In the genomic region with DNA sequence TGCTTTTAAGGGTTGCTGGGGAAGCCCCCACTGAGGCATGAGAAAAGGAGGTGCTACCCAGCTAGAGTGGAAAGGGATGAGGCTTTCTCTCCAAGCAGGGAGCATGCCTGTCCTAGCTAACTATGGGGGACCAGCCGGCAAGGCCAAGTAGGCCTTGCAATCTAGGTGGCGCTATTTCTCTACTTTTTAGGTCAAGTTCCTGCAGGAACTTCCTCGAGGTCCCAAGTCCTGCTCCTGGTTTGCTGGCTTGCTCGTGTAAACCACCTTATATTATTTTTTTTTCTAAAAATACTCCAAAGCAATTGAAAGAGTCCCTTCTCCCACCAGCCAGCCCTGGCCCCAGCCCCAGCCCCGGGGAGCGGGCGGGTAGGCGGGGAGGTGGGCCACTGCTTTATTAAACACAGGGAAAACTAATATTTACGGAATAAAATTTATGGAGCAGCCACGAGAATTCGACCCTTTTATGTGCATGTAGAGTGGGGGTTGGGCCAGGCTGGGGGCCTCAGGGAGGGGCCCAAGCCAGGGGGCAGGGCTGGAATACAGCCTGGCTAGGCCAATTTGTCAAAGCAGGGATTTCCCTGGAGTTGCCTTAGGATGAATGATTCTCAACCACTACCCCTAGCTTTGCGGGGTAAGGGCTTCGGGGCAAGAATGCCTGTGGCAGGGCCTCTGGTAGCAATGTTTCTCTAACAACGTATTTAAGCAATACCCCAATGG, we compare ENCODE assay signal across 9 cellular contexts. TPM values are rescaled to one million over a fixed set of nuclear protein-coding genes. Genes with fewer than 3 reads are reported as not detected.
DNase-seq lines count a peak whose midpoint lies in the region; ATAC-seq and TF ChIP-seq lines count a peak whose summit lies in the region.
"Had no signal": no experiment of that assay in that cellular context is flagged by ENCODE, and none has a peak within 500 bp of the region (broad histone marks: within the 10 kb centered on the region; RNA-seq: fewer than 3 reads in every experiment).

No MANE protein-coding gene starts in this region.

- H3K4me3 Mint-ChIP-seq in mesothelial cell of epicardium, result no peak overlapping the region
- H3K4me3 Mint-ChIP-seq: activated B cell treated with CpG ODN at 0.5 μM for 24 hours had no signal

- H3K9me3 Mint-ChIP-seq in mesothelial cell of epicardium, result no peaks in the 10 kb centered on the region
- H3K9me3 Mint-ChIP-seq: activated B cell treated with CpG ODN at 0.5 μM for 24 hours had no signal

- no peaks in the 10 kb centered on the region for H3K4me1 Mint-ChIP-seq in mesothelial cell of epicardium
- H3K4me1 Mint-ChIP-seq: activated B cell treated with CpG ODN at 0.5 μM for 24 hours had no signal

- H3K4me1 ChIP-seq in colonic mucosa, result peaks cover 12% of the 10 kb centered on the region

- H3K27me3 ChIP-seq in colonic mucosa, result no peaks in the 10 kb centered on the region

- H3K36me3 Mint-ChIP-seq in mesothelial cell of epicardium, result peaks cover 9% of the 10 kb centered on the region

- peak overlapping the region in 1 of 2 donors; percentile 38 for H3K9ac ChIP-seq in colonic mucosa (ENCODE audit: low read depth in 2 of 2, low read length in 2 of 2)

- no peak overlapping the region for H3K27ac Mint-ChIP-seq in mesothelial cell of epicardium
- H3K27ac Mint-ChIP-seq: activated B cell treated with CpG ODN at 0.5 μM for 24 hours had no signal

- POLR2A ChIA-PET in HEK293T (lab: Yijun Ruan, JAX), result interaction anchor here (0.7 kb wide), 1 partner anchor 26 kb away, joined by 4 read pairs; no protein-coding TSS in a partner anchor

- no peaks in the 10 kb centered on the region for H3K9me3 ChIP-seq in colonic mucosa

- peak; percentile 59 for TF ChIP-seq CTCF in colonic mucosa (IDR thresholded peaks at IDR 0.05)
- peak; percentile 38 for TF ChIP-seq CTCF in mesothelial cell of epicardium (IDR thresholded peaks at IDR 0.05; ENCODE audit: unreplicated experiment)

- ATAC-seq in HG03196 (IDR thresholded peaks at IDR 0.05; ENCODE audit: unreplicated experiment), result no peak

- CTCF ChIA-PET in HEK293T (lab: Yijun Ruan, JAX), result interaction anchor here (0.6 to 4.9 kb wide), 18 partner anchors 8 to 901 kb away, joined by 3 to 37 read pairs (median 4); no protein-coding TSS in a partner anchor

- H3K27me3 Mint-ChIP-seq in mesothelial cell of epicardium (ENCODE audit: low read depth), result peaks cover 4% of the 10 kb centered on the region
- H3K27me3 Mint-ChIP-seq: activated B cell treated with CpG ODN at 0.5 μM for 24 hours had no signal

- H3K36me3 ChIP-seq in colonic mucosa, result no peaks in the 10 kb centered on the region

- no peak overlapping the region for H3K4me3 ChIP-seq in colonic mucosa

- intact Hi-C loops in colonic mucosa (cut with DNase I), result loop anchor here (5.0 kb wide), 1 partner anchor 44 kb away; no protein-coding TSS in a partner anchor

- H3K27ac ChIP-seq in colonic mucosa, result peak overlapping the region; percentile 47

- DNase-seq in DMS114 treated with DMSO at 0.1 percent for 48 hours (lab: John Stamatoyannopoulos, UW; ENCODE audit: unreplicated experiment), result peak; percentile 7
- peak; percentile 70 for DNase-seq in HEK293T (ENCODE audit: extremely low spot score)
- peak; percentile 70 for DNase-seq in NCI-H82 treated with DMSO at 0.1 percent for 48 hours (lab: John Stamatoyannopoulos, UW; ENCODE audit: unreplicated experiment)
- peak; percentile 79 for DNase-seq in colonic mucosa
- no peak for DNase-seq in mesothelial cell of epicardium (ENCODE audit: low spot score in 2 of 2, unreplicated experiment in 2 of 2)
- DNase-seq in NCI-H187 (lab: John Stamatoyannopoulos, UW), result no peak
- no peak for DNase-seq in dedifferentiated amniotic fluid mesenchymal stem cell (ENCODE audit: extremely low spot score)
- DNase-seq: activated B cell treated with CpG ODN at 0.5 μM for 24 hours had no signal

TF ChIP-seq in HEK293T, 16 proteins besides CTCF, POLR2A, EP300 and RAD21:
- TF ChIP-seq TARDBP (IDR thresholded peaks at IDR 0.05) (no peak), FOXA1 (IDR thresholded peaks at IDR 0.05) (no peak), HDGF (IDR thresholded peaks at IDR 0.05; ENCODE audit: borderline replicate concordance) (no peak), LEF1 (IDR thresholded peaks at IDR 0.05; ENCODE audit: borderline replicate concordance) (no peak), SP1 (IDR thresholded peaks at IDR 0.05) (no peak), SUZ12 (IDR thresholded peaks at IDR 0.05) (no peak), ARNT (IDR thresholded peaks at IDR 0.05) (no peak), ELF4 (IDR thresholded peaks at IDR 0.05) (no peak), ZNF384 (IDR thresholded peaks at IDR 0.05) (no peak), FOXM1 (IDR thresholded peaks at IDR 0.05; ENCODE audit: borderline replicate concordance) (no peak), CTBP1 (IDR thresholded peaks at IDR 0.05; ENCODE audit: borderline replicate concordance) (no peak), FOXK2 (IDR thresholded peaks at IDR 0.05) (no peak), BHLHE40 (IDR thresholded peaks at IDR 0.05; ENCODE audit: borderline replicate concordance) (no peak)

RNA-seq across cellular contexts. Expression of a gene that starts 12.8 kb away (rescaled TPM):
- total RNA-seq in colonic mucosa (100 to 1,000 TPM in 1 of 2 donors, 10 to 100 TPM in 1; 82.2 to 103 TPM), mesothelial cell of epicardium (0.18 to 0.62 TPM (median 0.38 TPM) in 3 replicates)
- total RNA-seq: activated B cell treated with CpG ODN at 0.5 μM for 24 hours had no signal

RNA-seq across cellular contexts. Expression of a gene that starts 32.3 kb away (rescaled TPM):
- total RNA-seq in colonic mucosa, result 1 to 10 TPM in 1 of 2 donors, under 1 TPM in 1; 0.05 to 1.6 TPM
- total RNA-seq in mesothelial cell of epicardium, result not detected in 3 replicates
- total RNA-seq: activated B cell treated with CpG ODN at 0.5 μM for 24 hours had no signal

Comparison
In these comparisons a context has a peak if more than half of its experiments do, and no peak if none do; other contexts are left out.
1. DNase-seq: peak in DMS114 treated with DMSO at 0.1 percent for 48 hours (single experiment), HEK293T (single experiment), NCI-H82 treated with DMSO at 0.1 percent for 48 hours (single experiment) and colonic mucosa (single experiment); none in mesothelial cell of epicardium (0 of 2), NCI-H187 (0 of 2) and dedifferentiated amniotic fluid mesenchymal stem cell (single experiment).
2. RNA of a gene that starts 12.8 kb away (total RNA-seq): 82.2 to 103 TPM in colonic mucosa; 0.18 to 0.62 TPM in mesothelial cell of epicardium; every median in the first group is over 10 times any median in the second.